Comparison of ENCODE assay signal across 25 cellular contexts in genomic region chr21:18495553-18495952, GRCh38.
"Had no signal": no experiment of that assay in that cellular context is flagged by ENCODE, and none has a peak within 500 bp of the region (broad histone marks: within the 10 kb centered on the region; RNA-seq: fewer than 3 reads in every experiment).

No MANE protein-coding gene starts in this region.

- H3K9me3 ChIP-seq: ascending aorta had no signal

- H3K36me3 ChIP-seq: ascending aorta, cardiac muscle cell had no signal

- DNase-seq: activated B cell treated with CpG ODN at 0.5 μM for 24 hours; activated CD4-positive, alpha-beta memory T cell treated with anti-CD3 and anti-CD28 coated beads for 36 hours; activated CD4-positive, alpha-beta T cell treated with anti-CD3 and anti-CD28 coated beads for 4 hours; activated CD4-positive, alpha-beta T cell treated with anti-CD3 and anti-CD28 coated beads, Interleukin-2, amount 10 ng/mL, durations not matched to agents 24 days and 14 days; activated CD4-positive, alpha-beta T cell treated with anti-CD3 and anti-CD28 coated beads, Interleukin-2, amount 50 U/mL, for 1 hour; activated CD4-positive, alpha-beta T cell treated with anti-CD3 and anti-CD28 coated beads, Interleukin-2, amount 50 U/mL, for 4 hours; activated CD4-positive, CD25-positive, alpha-beta regulatory T cell treated with anti-CD3 and anti-CD28 coated beads, Interleukin-2, amount 50 U/mL, for 72 hours; activated CD8-positive, alpha-beta memory T cell treated with anti-CD3 and anti-CD28 coated beads, Interleukin-2, amount 50 U/mL, for 4 hours; activated CD8-positive, alpha-beta T cell treated with anti-CD3 and anti-CD28 coated beads for 36 hours; activated effector memory CD4-positive, alpha-beta T cell treated with Interleukin-2 at 50 U/mL for 16 hours; activated gamma-delta T cell; activated naive CD4-positive, alpha-beta T cell treated with anti-CD3 and anti-CD28 coated beads, Interleukin-2, amount 10 ng/mL, durations not matched to agents 7 days and 5 days; activated naive CD4-positive, alpha-beta T cell treated with Interleukin-2 at 50 U/mL for 16 hours; activated naive CD8-positive, alpha-beta T cell treated with anti-CD3 and anti-CD28 coated beads, Interleukin-2, amount 10 ng/mL, durations not matched to agents 7 days and 5 days; activated naive CD8-positive, alpha-beta T cell treated with anti-CD3 and anti-CD28 coated beads, Interleukin-2, amount 50 U/mL, for 24 hours; activated T-cell treated with anti-CD3 and anti-CD28 coated beads, Interleukin-2, amount 50 U/mL, for 24 hours; activated T-cell treated with anti-CD3 and anti-CD28 coated beads, Interleukin-2, amount 50 U/mL, for 48 hours; amygdala; anterior cingulate cortex; cerebellar nuclear complex; T-helper 2 cell; T-helper 9 cell had no signal

- H3K4me3 ChIP-seq: ascending aorta, cardiac muscle cell had no signal

- H3K4me1 ChIP-seq: ascending aorta had no signal

- H3K27me3 ChIP-seq: ascending aorta, cardiac muscle cell had no signal

- H3K27ac ChIP-seq: ascending aorta, cardiac muscle cell, VCaP had no signal
